13 cellular contexts compared by ENCODE assay signal in genomic region chr10:79468015-79468560, GRCh38. TPM values are rescaled to one million over a fixed set of nuclear protein-coding genes. Genes with fewer than 3 reads are reported as not detected.
DNase-seq lines count a peak whose midpoint lies in the region; ATAC-seq and TF ChIP-seq lines count a peak whose summit lies in the region.
"Had no signal": no experiment of that assay in that cellular context is flagged by ENCODE, and none has a peak within 500 bp of the region (broad histone marks: within the 10 kb centered on the region; RNA-seq: fewer than 3 reads in every experiment).

No MANE protein-coding gene starts in this region.

- H3K27ac ChIP-seq in esophagus muscularis mucosa (replicated peaks in 1 of 4) (peak overlapping the region; percentile 20 to 63 (median 34)), thoracic aorta (peak overlapping the region in 1 of 2 donors; percentile 10)
- H3K27ac ChIP-seq: epithelial cell of prostate had no signal

- H3K36me3 ChIP-seq in esophagus muscularis mucosa: no peaks in the 10 kb centered on the region
- no peaks in the 10 kb centered on the region for H3K36me3 ChIP-seq in mucosa of descending colon (ENCODE audit: low read depth)
- H3K36me3 ChIP-seq in thoracic aorta: no peaks in the 10 kb centered on the region

- H3K9me3 Mint-ChIP-seq in type B pancreatic cell: no peaks in the 10 kb centered on the region
- H3K9me3 Mint-ChIP-seq: CD4-positive, alpha-beta T cell had no signal

- intact Hi-C loops in esophagus muscularis mucosa (cut with DNase I): loop anchor here (1.0 kb wide), 1 partner anchor 94 kb away; no protein-coding TSS in a partner anchor
- intact Hi-C loops in mucosa of descending colon (cut with DNase I, micrococcal nuclease): loop anchor here (5.0 to 10.0 kb wide), 2 partner anchors 91 to 93 kb away; no protein-coding TSS in a partner anchor

- WGBS in esophagus muscularis mucosa: 83% methylated on average over 3 of the region's 3 CpGs

- H3K27me3 ChIP-seq in esophagus muscularis mucosa (no peaks in the 10 kb centered on the region), thoracic aorta (replicated peaks; ENCODE audit: insufficient read depth) (no peaks in the 10 kb centered on the region)

- no peaks in the 10 kb centered on the region for H3K36me3 Mint-ChIP-seq in type B pancreatic cell

- H3K4me3 Mint-ChIP-seq in type B pancreatic cell: no peak overlapping the region
- H3K4me3 Mint-ChIP-seq: CD4-positive, alpha-beta T cell had no signal

- peaks cover 13 to 38% (median 26%) of the 10 kb centered on the region in 4 donors for H3K4me1 ChIP-seq in esophagus muscularis mucosa
- peaks cover 3% of the 10 kb centered on the region for H3K4me1 ChIP-seq in mucosa of descending colon (ENCODE audit: low read depth)
- H3K4me1 ChIP-seq in thoracic aorta (ENCODE audit: control insufficient read depth in 1 of 2, low read depth in 2 of 2): peaks cover 0 to 7% of the 10 kb centered on the region in 2 donors

- H3K27me3 Mint-ChIP-seq in type B pancreatic cell: peaks cover 4% of the 10 kb centered on the region
- H3K27me3 Mint-ChIP-seq: CD4-positive, alpha-beta T cell had no signal

- no peak for TF ChIP-seq POLR2A in esophagus muscularis mucosa (IDR thresholded peaks at IDR 0.05; ENCODE audit: low read depth)

- ATAC-seq in mucosa of descending colon (peak; percentile 7), thoracic aorta (ENCODE audit: insufficient number of reproducible peaks, low FRiP score, low read depth) (peak; percentile 33), HG03045 (IDR thresholded peaks at IDR 0.05; ENCODE audit: unreplicated experiment) (no peak), GM18867 (IDR thresholded peaks at IDR 0.05; ENCODE audit: unreplicated experiment) (no peak)

- no peak overlapping the region for H3K4me3 ChIP-seq in esophagus muscularis mucosa
- H3K4me3 ChIP-seq in mucosa of descending colon: no peak overlapping the region
- H3K4me3 ChIP-seq in thoracic aorta: no peak overlapping the region

- H3K4me1 Mint-ChIP-seq in type B pancreatic cell (ENCODE audit: unreplicated experiment): peaks cover 15% of the 10 kb centered on the region

- H3K27ac Mint-ChIP-seq in type B pancreatic cell: no peak overlapping the region
- H3K27ac Mint-ChIP-seq: CD4-positive, alpha-beta T cell had no signal

- DNase-seq in OCI-M1 (lab: John Stamatoyannopoulos, UW): peak; percentile 58
- DNase-seq in esophagus muscularis mucosa (ENCODE audit: extremely low spot score): no peak
- no peak for DNase-seq in mucosa of descending colon
- no peak for DNase-seq in thoracic aorta (ENCODE audit: low spot score)
- DNase-seq in type B pancreatic cell (ENCODE audit: extremely low spot score, unreplicated experiment): no peak
- no peak for DNase-seq in GM19238 (ENCODE audit: insufficient read length, low spot score)
- DNase-seq: cerebellar nuclear complex, GOT3, NCI-H748 treated with DMSO at 0.1 percent for 48 hours had no signal

- H3K9me3 ChIP-seq in esophagus muscularis mucosa (no peaks in the 10 kb centered on the region), mucosa of descending colon (no peaks in the 10 kb centered on the region), thoracic aorta (no peaks in the 10 kb centered on the region)

- no peak for TF ChIP-seq EP300 in esophagus muscularis mucosa (IDR thresholded peaks at IDR 0.05)

- TF ChIP-seq CTCF in esophagus muscularis mucosa (IDR thresholded peaks at IDR 0.05): no peak
- TF ChIP-seq CTCF in mucosa of descending colon (IDR thresholded peaks at IDR 0.05): no peak
- TF ChIP-seq CTCF in thoracic aorta (IDR thresholded peaks at IDR 0.05): no peak
- no peak for TF ChIP-seq CTCF in type B pancreatic cell (conservative IDR thresholded peaks at IDR 0.05)

RNA-seq across cellular contexts. Expression of gene ZCCHC24, which starts 22.7 kb away (rescaled TPM):
- total RNA-seq in esophagus muscularis mucosa (100 to 1,000 TPM; 100 to 156 (median 120) TPM), mucosa of descending colon (100 to 1,000 TPM in 1 of 3 donors, 10 to 100 TPM in 1, 1 to 10 TPM in 1; 5.6 to 125 (median 22.8) TPM), thoracic aorta (10 to 100 TPM; 66.9 to 82.9 TPM), type B pancreatic cell (ENCODE audit: low replicate concordance) (2.7 and 29.1 TPM in 2 replicates)

RNA-seq across cellular contexts. Expression of gene EIF5AL1, which starts 44.2 kb away (rescaled TPM):
- total RNA-seq in esophagus muscularis mucosa (under 1 TPM in 3 of 4 donors, not detected in 1; 0.11 to 0.42 (median 0.17) TPM), mucosa of descending colon (under 1 TPM; 0.09 to 0.87 (median 0.16) TPM), thoracic aorta (under 1 TPM in 1 of 2 donors, not detected in 1; 0.14 TPM), type B pancreatic cell (ENCODE audit: low replicate concordance) (0.10 TPM in 1 of 2 replicates, not detected in the other)

Comparison
In these comparisons a context has a peak if more than half of its experiments do, and no peak if none do; other contexts are left out.
1. ATAC-seq: peak in mucosa of descending colon (single experiment) and thoracic aorta (single experiment); none in HG03045 (single experiment) and GM18867 (single experiment).